1 cellular context compared by ENCODE assay signal in the genomic region with DNA sequence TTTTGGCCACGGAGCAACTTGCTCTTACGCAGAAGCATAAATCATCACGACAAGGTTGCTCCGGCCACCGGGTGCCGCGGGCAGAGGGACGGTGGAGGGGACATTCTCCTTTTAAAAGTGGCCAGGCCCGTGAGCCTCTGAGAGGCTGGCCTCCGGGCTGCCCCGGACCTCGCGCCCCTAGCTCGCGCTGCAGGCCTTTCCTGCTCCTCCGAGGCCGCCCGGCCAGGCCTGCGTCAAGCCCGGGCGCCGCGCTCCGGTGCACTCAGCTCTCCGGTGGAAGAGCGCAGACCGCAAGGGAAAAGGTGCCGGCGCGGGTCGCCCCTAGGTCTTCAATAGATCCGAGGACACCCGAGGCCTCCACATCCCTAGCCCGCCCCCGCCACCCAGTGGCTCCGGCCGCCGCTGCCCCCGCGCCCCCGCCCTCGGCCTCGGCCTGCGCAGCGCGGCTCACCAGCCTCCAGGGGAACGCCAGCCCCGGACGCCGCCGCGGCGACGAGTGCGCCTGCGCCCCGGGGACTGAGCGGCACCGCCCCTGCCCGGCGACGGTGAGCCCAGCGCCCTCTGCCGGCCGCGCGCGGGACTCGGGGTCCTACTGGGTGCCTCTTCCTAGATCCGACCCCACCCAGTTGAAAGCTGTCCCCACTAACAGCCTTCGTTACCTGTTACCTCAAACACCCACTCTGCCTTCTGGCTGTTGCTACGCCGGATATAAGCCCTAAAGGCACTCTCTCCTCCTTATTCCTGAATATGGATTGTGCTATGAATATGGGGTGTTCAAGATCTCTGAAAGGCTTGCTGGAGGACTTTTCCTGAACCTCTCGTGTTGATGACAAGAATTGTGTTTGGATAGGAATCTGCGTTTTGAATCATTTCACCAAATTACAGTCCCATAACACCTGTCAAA.
TF ChIP-seq lines count a peak whose summit lies in the region.

A gene (minus strand): TSS at position 500 of the 904 bp plus-strand sequence. CDS start 10,671 bp downstream, outside the sequence.

TF ChIP-seq in K562, 482 proteins besides CTCF, POLR2A, EP300 and RAD21 (continued from another document and continues in another):
- TF ChIP-seq, protein P1, sequence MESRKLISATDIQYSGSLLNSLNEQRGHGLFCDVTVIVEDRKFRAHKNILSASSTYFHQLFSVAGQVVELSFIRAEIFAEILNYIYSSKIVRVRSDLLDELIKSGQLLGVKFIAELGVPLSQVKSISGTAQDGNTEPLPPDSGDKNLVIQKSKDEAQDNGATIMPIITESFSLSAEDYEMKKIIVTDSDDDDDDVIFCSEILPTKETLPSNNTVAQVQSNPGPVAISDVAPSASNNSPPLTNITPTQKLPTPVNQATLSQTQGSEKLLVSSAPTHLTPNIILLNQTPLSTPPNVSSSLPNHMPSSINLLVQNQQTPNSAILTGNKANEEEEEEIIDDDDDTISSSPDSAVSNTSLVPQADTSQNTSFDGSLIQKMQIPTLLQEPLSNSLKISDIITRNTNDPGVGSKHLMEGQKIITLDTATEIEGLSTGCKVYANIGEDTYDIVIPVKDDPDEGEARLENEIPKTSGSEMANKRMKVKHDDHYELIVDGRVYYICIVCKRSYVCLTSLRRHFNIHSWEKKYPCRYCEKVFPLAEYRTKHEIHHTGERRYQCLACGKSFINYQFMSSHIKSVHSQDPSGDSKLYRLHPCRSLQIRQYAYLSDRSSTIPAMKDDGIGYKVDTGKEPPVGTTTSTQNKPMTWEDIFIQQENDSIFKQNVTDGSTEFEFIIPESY (CRISPR knock-in tag; IDR thresholded peaks at IDR 0.05): no peak
- TF ChIP-seq TAF15 (IDR thresholded peaks at IDR 0.05; ENCODE audit: low read depth, low read length) (no peak), KLF16 (IDR thresholded peaks at IDR 0.05) (no peak; the same call in 1 of the 2 replicates), ZNF707 (CRISPR knock-in tag; conservative IDR thresholded peaks at IDR 0.05) (no peak), EZH2 (IDR thresholded peaks at IDR 0.05; ENCODE audit: borderline replicate concordance, low read depth, low read length) (no peak), SMAD3 (CRISPR knock-in tag; conservative IDR thresholded peaks at IDR 0.05) (no peak), BRF1 (IDR thresholded peaks at IDR 0.05; ENCODE audit: borderline replicate concordance, extremely low read depth, insufficient read length) (no peak), SRSF7 (optimal IDR thresholded peaks at IDR 0.05; ENCODE audit: low read depth, low read length) (no peak), CBX8 (IDR thresholded peaks at IDR 0.05; ENCODE audit: borderline replicate concordance, extremely low read depth, low read depth, low read length, poor library complexity, severe bottlenecking) (no peak), SIRT6 (IDR thresholded peaks at IDR 0.05; ENCODE audit: low read depth, low read length) (no peak), EHMT2 (IDR thresholded peaks at IDR 0.05) (no peak), CXXC5 (CRISPR knock-in tag; IDR thresholded peaks at IDR 0.05) (peak; percentile 72), TEAD4 (IDR thresholded peaks at IDR 0.05; ENCODE audit: low read length) (no peak), TEAD4 (CRISPR knock-in tag; IDR thresholded peaks at IDR 0.05; ENCODE audit: borderline replicate concordance) (no peak), TEAD2 (tag; IDR thresholded peaks at IDR 0.05) (no peak), CHD1 (IDR thresholded peaks at IDR 0.05; ENCODE audit: low read length) (no peak), NCOA2 (IDR thresholded peaks at IDR 0.05; ENCODE audit: partially characterized antibody in 2 of 2) (no peak), SIN3B (IDR thresholded peaks at IDR 0.05; ENCODE audit: low read depth) (no peak; the same call in 1 of the 2 replicates)
- TF ChIP-seq, protein P2, sequence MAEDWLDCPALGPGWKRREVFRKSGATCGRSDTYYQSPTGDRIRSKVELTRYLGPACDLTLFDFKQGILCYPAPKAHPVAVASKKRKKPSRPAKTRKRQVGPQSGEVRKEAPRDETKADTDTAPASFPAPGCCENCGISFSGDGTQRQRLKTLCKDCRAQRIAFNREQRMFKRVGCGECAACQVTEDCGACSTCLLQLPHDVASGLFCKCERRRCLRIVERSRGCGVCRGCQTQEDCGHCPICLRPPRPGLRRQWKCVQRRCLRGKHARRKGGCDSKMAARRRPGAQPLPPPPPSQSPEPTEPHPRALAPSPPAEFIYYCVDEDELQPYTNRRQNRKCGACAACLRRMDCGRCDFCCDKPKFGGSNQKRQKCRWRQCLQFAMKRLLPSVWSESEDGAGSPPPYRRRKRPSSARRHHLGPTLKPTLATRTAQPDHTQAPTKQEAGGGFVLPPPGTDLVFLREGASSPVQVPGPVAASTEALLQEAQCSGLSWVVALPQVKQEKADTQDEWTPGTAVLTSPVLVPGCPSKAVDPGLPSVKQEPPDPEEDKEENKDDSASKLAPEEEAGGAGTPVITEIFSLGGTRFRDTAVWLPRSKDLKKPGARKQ (CRISPR knock-in tag; IDR thresholded peaks at IDR 0.05): no peak
- TF ChIP-seq, protein P3, sequence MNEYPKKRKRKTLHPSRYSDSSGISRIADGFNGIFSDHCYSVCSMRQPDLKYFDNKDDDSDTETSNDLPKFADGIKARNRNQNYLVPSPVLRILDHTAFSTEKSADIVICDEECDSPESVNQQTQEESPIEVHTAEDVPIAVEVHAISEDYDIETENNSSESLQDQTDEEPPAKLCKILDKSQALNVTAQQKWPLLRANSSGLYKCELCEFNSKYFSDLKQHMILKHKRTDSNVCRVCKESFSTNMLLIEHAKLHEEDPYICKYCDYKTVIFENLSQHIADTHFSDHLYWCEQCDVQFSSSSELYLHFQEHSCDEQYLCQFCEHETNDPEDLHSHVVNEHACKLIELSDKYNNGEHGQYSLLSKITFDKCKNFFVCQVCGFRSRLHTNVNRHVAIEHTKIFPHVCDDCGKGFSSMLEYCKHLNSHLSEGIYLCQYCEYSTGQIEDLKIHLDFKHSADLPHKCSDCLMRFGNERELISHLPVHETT (CRISPR knock-in tag; conservative IDR thresholded peaks at IDR 0.05 in 1 of 2, IDR thresholded peaks at IDR 0.05 in 1 of 2): no peak
- TF ChIP-seq, protein P4, sequence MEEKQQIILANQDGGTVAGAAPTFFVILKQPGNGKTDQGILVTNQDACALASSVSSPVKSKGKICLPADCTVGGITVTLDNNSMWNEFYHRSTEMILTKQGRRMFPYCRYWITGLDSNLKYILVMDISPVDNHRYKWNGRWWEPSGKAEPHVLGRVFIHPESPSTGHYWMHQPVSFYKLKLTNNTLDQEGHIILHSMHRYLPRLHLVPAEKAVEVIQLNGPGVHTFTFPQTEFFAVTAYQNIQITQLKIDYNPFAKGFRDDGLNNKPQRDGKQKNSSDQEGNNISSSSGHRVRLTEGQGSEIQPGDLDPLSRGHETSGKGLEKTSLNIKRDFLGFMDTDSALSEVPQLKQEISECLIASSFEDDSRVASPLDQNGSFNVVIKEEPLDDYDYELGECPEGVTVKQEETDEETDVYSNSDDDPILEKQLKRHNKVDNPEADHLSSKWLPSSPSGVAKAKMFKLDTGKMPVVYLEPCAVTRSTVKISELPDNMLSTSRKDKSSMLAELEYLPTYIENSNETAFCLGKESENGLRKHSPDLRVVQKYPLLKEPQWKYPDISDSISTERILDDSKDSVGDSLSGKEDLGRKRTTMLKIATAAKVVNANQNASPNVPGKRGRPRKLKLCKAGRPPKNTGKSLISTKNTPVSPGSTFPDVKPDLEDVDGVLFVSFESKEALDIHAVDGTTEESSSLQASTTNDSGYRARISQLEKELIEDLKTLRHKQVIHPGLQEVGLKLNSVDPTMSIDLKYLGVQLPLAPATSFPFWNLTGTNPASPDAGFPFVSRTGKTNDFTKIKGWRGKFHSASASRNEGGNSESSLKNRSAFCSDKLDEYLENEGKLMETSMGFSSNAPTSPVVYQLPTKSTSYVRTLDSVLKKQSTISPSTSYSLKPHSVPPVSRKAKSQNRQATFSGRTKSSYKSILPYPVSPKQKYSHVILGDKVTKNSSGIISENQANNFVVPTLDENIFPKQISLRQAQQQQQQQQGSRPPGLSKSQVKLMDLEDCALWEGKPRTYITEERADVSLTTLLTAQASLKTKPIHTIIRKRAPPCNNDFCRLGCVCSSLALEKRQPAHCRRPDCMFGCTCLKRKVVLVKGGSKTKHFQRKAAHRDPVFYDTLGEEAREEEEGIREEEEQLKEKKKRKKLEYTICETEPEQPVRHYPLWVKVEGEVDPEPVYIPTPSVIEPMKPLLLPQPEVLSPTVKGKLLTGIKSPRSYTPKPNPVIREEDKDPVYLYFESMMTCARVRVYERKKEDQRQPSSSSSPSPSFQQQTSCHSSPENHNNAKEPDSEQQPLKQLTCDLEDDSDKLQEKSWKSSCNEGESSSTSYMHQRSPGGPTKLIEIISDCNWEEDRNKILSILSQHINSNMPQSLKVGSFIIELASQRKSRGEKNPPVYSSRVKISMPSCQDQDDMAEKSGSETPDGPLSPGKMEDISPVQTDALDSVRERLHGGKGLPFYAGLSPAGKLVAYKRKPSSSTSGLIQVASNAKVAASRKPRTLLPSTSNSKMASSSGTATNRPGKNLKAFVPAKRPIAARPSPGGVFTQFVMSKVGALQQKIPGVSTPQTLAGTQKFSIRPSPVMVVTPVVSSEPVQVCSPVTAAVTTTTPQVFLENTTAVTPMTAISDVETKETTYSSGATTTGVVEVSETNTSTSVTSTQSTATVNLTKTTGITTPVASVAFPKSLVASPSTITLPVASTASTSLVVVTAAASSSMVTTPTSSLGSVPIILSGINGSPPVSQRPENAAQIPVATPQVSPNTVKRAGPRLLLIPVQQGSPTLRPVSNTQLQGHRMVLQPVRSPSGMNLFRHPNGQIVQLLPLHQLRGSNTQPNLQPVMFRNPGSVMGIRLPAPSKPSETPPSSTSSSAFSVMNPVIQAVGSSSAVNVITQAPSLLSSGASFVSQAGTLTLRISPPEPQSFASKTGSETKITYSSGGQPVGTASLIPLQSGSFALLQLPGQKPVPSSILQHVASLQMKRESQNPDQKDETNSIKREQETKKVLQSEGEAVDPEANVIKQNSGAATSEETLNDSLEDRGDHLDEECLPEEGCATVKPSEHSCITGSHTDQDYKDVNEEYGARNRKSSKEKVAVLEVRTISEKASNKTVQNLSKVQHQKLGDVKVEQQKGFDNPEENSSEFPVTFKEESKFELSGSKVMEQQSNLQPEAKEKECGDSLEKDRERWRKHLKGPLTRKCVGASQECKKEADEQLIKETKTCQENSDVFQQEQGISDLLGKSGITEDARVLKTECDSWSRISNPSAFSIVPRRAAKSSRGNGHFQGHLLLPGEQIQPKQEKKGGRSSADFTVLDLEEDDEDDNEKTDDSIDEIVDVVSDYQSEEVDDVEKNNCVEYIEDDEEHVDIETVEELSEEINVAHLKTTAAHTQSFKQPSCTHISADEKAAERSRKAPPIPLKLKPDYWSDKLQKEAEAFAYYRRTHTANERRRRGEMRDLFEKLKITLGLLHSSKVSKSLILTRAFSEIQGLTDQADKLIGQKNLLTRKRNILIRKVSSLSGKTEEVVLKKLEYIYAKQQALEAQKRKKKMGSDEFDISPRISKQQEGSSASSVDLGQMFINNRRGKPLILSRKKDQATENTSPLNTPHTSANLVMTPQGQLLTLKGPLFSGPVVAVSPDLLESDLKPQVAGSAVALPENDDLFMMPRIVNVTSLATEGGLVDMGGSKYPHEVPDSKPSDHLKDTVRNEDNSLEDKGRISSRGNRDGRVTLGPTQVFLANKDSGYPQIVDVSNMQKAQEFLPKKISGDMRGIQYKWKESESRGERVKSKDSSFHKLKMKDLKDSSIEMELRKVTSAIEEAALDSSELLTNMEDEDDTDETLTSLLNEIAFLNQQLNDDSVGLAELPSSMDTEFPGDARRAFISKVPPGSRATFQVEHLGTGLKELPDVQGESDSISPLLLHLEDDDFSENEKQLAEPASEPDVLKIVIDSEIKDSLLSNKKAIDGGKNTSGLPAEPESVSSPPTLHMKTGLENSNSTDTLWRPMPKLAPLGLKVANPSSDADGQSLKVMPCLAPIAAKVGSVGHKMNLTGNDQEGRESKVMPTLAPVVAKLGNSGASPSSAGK (IDR thresholded peaks at IDR 0.05): peak; percentile 59; the same call in 1 of the 2 replicates
- TF ChIP-seq, protein P5, sequence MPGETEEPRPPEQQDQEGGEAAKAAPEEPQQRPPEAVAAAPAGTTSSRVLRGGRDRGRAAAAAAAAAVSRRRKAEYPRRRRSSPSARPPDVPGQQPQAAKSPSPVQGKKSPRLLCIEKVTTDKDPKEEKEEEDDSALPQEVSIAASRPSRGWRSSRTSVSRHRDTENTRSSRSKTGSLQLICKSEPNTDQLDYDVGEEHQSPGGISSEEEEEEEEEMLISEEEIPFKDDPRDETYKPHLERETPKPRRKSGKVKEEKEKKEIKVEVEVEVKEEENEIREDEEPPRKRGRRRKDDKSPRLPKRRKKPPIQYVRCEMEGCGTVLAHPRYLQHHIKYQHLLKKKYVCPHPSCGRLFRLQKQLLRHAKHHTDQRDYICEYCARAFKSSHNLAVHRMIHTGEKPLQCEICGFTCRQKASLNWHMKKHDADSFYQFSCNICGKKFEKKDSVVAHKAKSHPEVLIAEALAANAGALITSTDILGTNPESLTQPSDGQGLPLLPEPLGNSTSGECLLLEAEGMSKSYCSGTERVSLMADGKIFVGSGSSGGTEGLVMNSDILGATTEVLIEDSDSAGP (CRISPR knock-in tag; IDR thresholded peaks at IDR 0.05): no peak
- TF ChIP-seq, protein P6, sequence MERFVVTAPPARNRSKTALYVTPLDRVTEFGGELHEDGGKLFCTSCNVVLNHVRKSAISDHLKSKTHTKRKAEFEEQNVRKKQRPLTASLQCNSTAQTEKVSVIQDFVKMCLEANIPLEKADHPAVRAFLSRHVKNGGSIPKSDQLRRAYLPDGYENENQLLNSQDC (CRISPR knock-in tag; IDR thresholded peaks at IDR 0.05): no peak
- TF ChIP-seq, protein P7, sequence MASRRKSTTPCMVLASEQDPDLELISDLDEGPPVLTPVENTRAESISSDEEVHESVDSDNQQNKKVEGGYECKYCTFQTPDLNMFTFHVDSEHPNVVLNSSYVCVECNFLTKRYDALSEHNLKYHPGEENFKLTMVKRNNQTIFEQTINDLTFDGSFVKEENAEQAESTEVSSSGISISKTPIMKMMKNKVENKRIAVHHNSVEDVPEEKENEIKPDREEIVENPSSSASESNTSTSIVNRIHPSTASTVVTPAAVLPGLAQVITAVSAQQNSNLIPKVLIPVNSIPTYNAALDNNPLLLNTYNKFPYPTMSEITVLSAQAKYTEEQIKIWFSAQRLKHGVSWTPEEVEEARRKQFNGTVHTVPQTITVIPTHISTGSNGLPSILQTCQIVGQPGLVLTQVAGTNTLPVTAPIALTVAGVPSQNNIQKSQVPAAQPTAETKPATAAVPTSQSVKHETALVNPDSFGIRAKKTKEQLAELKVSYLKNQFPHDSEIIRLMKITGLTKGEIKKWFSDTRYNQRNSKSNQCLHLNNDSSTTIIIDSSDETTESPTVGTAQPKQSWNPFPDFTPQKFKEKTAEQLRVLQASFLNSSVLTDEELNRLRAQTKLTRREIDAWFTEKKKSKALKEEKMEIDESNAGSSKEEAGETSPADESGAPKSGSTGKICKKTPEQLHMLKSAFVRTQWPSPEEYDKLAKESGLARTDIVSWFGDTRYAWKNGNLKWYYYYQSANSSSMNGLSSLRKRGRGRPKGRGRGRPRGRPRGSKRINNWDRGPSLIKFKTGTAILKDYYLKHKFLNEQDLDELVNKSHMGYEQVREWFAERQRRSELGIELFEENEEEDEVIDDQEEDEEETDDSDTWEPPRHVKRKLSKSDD (conservative IDR thresholded peaks at IDR 0.05; ENCODE audit: low read length): no peak
- TF ChIP-seq, protein P8, sequence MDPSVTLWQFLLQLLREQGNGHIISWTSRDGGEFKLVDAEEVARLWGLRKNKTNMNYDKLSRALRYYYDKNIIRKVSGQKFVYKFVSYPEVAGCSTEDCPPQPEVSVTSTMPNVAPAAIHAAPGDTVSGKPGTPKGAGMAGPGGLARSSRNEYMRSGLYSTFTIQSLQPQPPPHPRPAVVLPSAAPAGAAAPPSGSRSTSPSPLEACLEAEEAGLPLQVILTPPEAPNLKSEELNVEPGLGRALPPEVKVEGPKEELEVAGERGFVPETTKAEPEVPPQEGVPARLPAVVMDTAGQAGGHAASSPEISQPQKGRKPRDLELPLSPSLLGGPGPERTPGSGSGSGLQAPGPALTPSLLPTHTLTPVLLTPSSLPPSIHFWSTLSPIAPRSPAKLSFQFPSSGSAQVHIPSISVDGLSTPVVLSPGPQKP (CRISPR knock-in tag; IDR thresholded peaks at IDR 0.05): no peak
